In genomic region chr12:53094796-53095595, GRCh38 we compare ENCODE assay signal across 5 cellular contexts. TPM values are rescaled to one million over a fixed set of nuclear protein-coding genes. Genes with fewer than 3 reads are reported as not detected.
"Had no signal": no experiment of that assay in that cellular context is flagged by ENCODE, and none has a peak within 500 bp of the region (broad histone marks: within the 10 kb centered on the region; RNA-seq: fewer than 3 reads in every experiment).

No MANE protein-coding gene starts in this region.

RNA-seq across cellular contexts. Expression of gene IGFBP6, which starts 2.5 kb away (rescaled TPM):
- total RNA-seq: mononuclear cell had no signal

RNA-seq across cellular contexts. Expression of gene SOAT2, which starts 8.3 kb away (rescaled TPM):
- total RNA-seq: ascending aorta, chondrocyte, left colon, upper lobe of right lung had no signal
